ENCODE assay signal across 22 cellular contexts in genomic region chr1:96072021-96072420, GRCh38.
"Had no signal": no experiment of that assay in that cellular context is flagged by ENCODE, and none has a peak within 500 bp of the region (broad histone marks: within the 10 kb centered on the region; RNA-seq: fewer than 3 reads in every experiment).

No MANE protein-coding gene starts in this region.

- DNase-seq: activated CD4-positive, alpha-beta memory T cell treated with anti-CD3 and anti-CD28 coated beads, Interleukin-2, amount 10 ng/mL, durations not matched to agents 7 days and 5 days; activated CD4-positive, alpha-beta T cell treated with anti-CD3 and anti-CD28 coated beads for 1 hour; activated CD4-positive, alpha-beta T cell treated with anti-CD3 and anti-CD28 coated beads, Interleukin-2, amount 10 ng/mL, durations not matched to agents 7 days and 5 days; activated CD8-positive, alpha-beta memory T cell treated with anti-CD3 and anti-CD28 coated beads, Interleukin-2, amount 50 U/mL, for 48 hours; activated gamma-delta T cell; activated naive CD4-positive, alpha-beta T cell treated with anti-CD3 and anti-CD28 coated beads, Interleukin-2, amount 10 ng/mL, durations not matched to agents 7 days and 5 days; activated naive CD8-positive, alpha-beta T cell treated with anti-CD3 and anti-CD28 coated beads, Interleukin-2, amount 10 ng/mL, durations not matched to agents 7 days and 5 days; activated T-cell treated with anti-CD3 and anti-CD28 coated beads, Interleukin-2, amount 50 U/mL, for 24 hours; amniotic stem cell; dermis blood vessel endothelial cell; effector CD4-positive, alpha-beta T cell; esophagus squamous epithelium; islet precursor cell; left ventricle myocardium superior; naive B cell; nephron progenitor cell; retina; small intestine; stimulated activated CD4-positive, alpha-beta T cell treated with anti-CD3 and anti-CD28 coated beads, Interleukin-4, amount 100 ng/mL, for 24 hours; substantia nigra; T-helper 2 cell; uterus had no signal
